ENCODE assay signal across 20 cellular contexts in genomic region chr20:40510622-40511021, GRCh38.
DNase-seq lines count a peak whose midpoint lies in the region; ATAC-seq and TF ChIP-seq lines count a peak whose summit lies in the region.
"Had no signal": no experiment of that assay in that cellular context is flagged by ENCODE, and none has a peak within 500 bp of the region (broad histone marks: within the 10 kb centered on the region; RNA-seq: fewer than 3 reads in every experiment).

No MANE protein-coding gene starts in this region.

- intact Hi-C loops in MCF 10A (cut with micrococcal nuclease) (loop anchor here (5.0 kb wide), 1 partner anchor 52 kb away; no protein-coding TSS in a partner anchor), mammary epithelial cell (cut with micrococcal nuclease) (no loop called here), breast epithelium (cut with DNase I; ENCODE audit: low total_unique reads) (no loop called here), vagina (cut with DNase I) (no loop called here), posterior vena cava (cut with DNase I) (loop anchor here in 1 of 2 donors (2.0 kb wide), 1 partner anchor 44 kb away; no protein-coding TSS in a partner anchor)

- no peaks in the 10 kb centered on the region for H4K20me1 ChIP-seq in mammary epithelial cell (ENCODE audit: insufficient read depth, low read length)

- H3K4me1 ChIP-seq in mammary epithelial cell (ENCODE audit: insufficient read depth, low read length), result peaks cover 25% of the 10 kb centered on the region
- peaks cover 3 to 5% of the 10 kb centered on the region in 2 donors for H3K4me1 ChIP-seq in breast epithelium
- peaks cover 33% of the 10 kb centered on the region for H3K4me1 ChIP-seq in vagina

- H3K4me3 ChIP-seq in mammary epithelial cell (replicated peaks in 1 of 3; ENCODE audit: insufficient read depth in 1 of 3, low read depth in 2 of 3, low read length in 3 of 3) (no peak overlapping the region), breast epithelium (no peak overlapping the region), vagina (no peak overlapping the region)
- H3K4me3 ChIP-seq: A549, GM12878, GM23338 had no signal

- no peaks in the 10 kb centered on the region for H3K79me2 ChIP-seq in mammary epithelial cell (ENCODE audit: insufficient read depth, low read length)

- H3K4me3 Mint-ChIP-seq in MCF 10A (ENCODE audit: unreplicated experiment) (no peak overlapping the region), nephron progenitor cell (no peak overlapping the region)
- H3K4me3 Mint-ChIP-seq: CD8-positive, alpha-beta T cell; GM23338; HFFc6 had no signal

- H3K36me3 ChIP-seq in mammary epithelial cell (ENCODE audit: insufficient read depth, low read length) (no peaks in the 10 kb centered on the region), breast epithelium (no peaks in the 10 kb centered on the region), vagina (no peaks in the 10 kb centered on the region)

- peak overlapping the region; percentile 82 for H3K27ac Mint-ChIP-seq in MCF 10A (ENCODE audit: low read depth, unreplicated experiment)
- peak overlapping the region; percentile 30 for H3K27ac Mint-ChIP-seq in nephron progenitor cell
- H3K27ac Mint-ChIP-seq: CD8-positive, alpha-beta T cell; GM23338; HFFc6 had no signal

- H2AFZ ChIP-seq in mammary epithelial cell (ENCODE audit: low read depth, low read length), result no peak overlapping the region

- WGBS in mammary epithelial cell (ENCODE audit: low coverage, missing lambda C conversion rate), result 100% methylated on average over 1 of the region's 3 CpGs

- H3K9ac ChIP-seq in mammary epithelial cell (ENCODE audit: insufficient read depth, low read length), result no peak overlapping the region

- TF ChIP-seq CTCF in MCF 10A (IDR thresholded peaks at IDR 0.05; ENCODE audit: unreplicated experiment) (no peak), mammary epithelial cell (conservative IDR thresholded peaks at IDR 0.05 in 1 of 2, IDR thresholded peaks at IDR 0.05 in 1 of 2; ENCODE audit: extremely low read depth in 1 of 2, insufficient read depth in 1 of 2, low read depth in 1 of 2, low read length in 2 of 2) (no peak), breast epithelium (IDR thresholded peaks at IDR 0.05) (no peak), nephron progenitor cell (IDR thresholded peaks at IDR 0.05) (no peak), vagina (IDR thresholded peaks at IDR 0.05) (no peak)

- no peaks in the 10 kb centered on the region for H3K27me3 Mint-ChIP-seq in MCF 10A (ENCODE audit: insufficient read depth, unreplicated experiment)
- H3K27me3 Mint-ChIP-seq in nephron progenitor cell (ENCODE audit: low read depth, poor library complexity), result peaks cover 12% of the 10 kb centered on the region

- H3K36me3 Mint-ChIP-seq in MCF 10A (ENCODE audit: insufficient read depth, unreplicated experiment), result no peaks in the 10 kb centered on the region
- H3K36me3 Mint-ChIP-seq in nephron progenitor cell (ENCODE audit: low read depth), result no peaks in the 10 kb centered on the region
- H3K36me3 Mint-ChIP-seq: CD8-positive, alpha-beta T cell had no signal

- H3K27ac ChIP-seq in mammary epithelial cell (ENCODE audit: insufficient read depth, low read depth, low read length) (no peak overlapping the region), breast epithelium (peak overlapping the region; percentile 57 to 78), vagina (peak overlapping the region; percentile 32)
- H3K27ac ChIP-seq: 22Rv1, A549 had no signal

- ATAC-seq in HG03565 (IDR thresholded peaks at IDR 0.05; ENCODE audit: unreplicated experiment), result no peak
- ATAC-seq: A549; CD8-positive, alpha-beta T cell; GM12878 had no signal

- no peak overlapping the region for H3K4me2 ChIP-seq in mammary epithelial cell (ENCODE audit: insufficient read depth, low read depth, low read length)
- H3K4me2 ChIP-seq: A549, GM23338 had no signal

- no peaks in the 10 kb centered on the region for H3K9me3 Mint-ChIP-seq in MCF 10A (ENCODE audit: unreplicated experiment)
- H3K9me3 Mint-ChIP-seq in nephron progenitor cell, result no peaks in the 10 kb centered on the region
- H3K9me3 Mint-ChIP-seq: CD8-positive, alpha-beta T cell; GM23338 had no signal

- CTCF ChIA-PET in MCF 10A (lab: Yijun Ruan, JAX) (interaction anchor here (0.6 to 1.2 kb wide), 3 partner anchors 15 to 1462 kb away, joined by 3 to 6 read pairs (median 3); no protein-coding TSS in a partner anchor), mammary epithelial cell (lab: Charles Lee; ENCODE audit: low non-redundant PET) (no interaction called here)

- DNase-seq in MCF 10A (ENCODE audit: unreplicated experiment), result no peak
- DNase-seq in mammary epithelial cell, result no peak
- no peak for DNase-seq in breast epithelium (ENCODE audit: low spot score in 2 of 2)
- no peak for DNase-seq in nephron progenitor cell
- DNase-seq in vagina (ENCODE audit: extremely low spot score in 2 of 2), result no peak
- DNase-seq in posterior vena cava (ENCODE audit: low spot score), result no peak
- no peak for DNase-seq in D341Med (ENCODE audit: low spot score)
- DNase-seq: AML-193; Calu3; CD8-positive, alpha-beta T cell; DMS 273 treated with DMSO at 0.1 percent for 48 hours; DMS53; DND-41; HCEC 1CT; HFFc6 had no signal

- in situ Hi-C loops in mammary epithelial cell (cut with MboI; ENCODE audit: low sequenced_read_pairs in 2 of 2), result no loop called here

- BruUV-seq in MCF 10A (replicated peaks; lab: Mats Ljungman, UMichigan) (no TSS peak), mammary epithelial cell (replicated peaks; lab: Mats Ljungman, UMichigan) (no TSS peak)

- H3K27me3 ChIP-seq in mammary epithelial cell (ENCODE audit: insufficient read depth, low read length) (no peaks in the 10 kb centered on the region), breast epithelium (no peaks in the 10 kb centered on the region), vagina (no peaks in the 10 kb centered on the region)

- no peaks in the 10 kb centered on the region for H3K9me3 ChIP-seq in mammary epithelial cell (replicated peaks; ENCODE audit: insufficient read depth, low read length)
- no peaks in the 10 kb centered on the region for H3K9me3 ChIP-seq in breast epithelium
- no peaks in the 10 kb centered on the region for H3K9me3 ChIP-seq in vagina
- H3K9me3 ChIP-seq: A549 had no signal

- no peak for TF ChIP-seq POLR2A in breast epithelium (IDR thresholded peaks at IDR 0.05)
- no peak for TF ChIP-seq POLR2A in vagina (IDR thresholded peaks at IDR 0.05)

- dilution Hi-C loops in mammary epithelial cell (cut with HindIII; ENCODE audit: low sequenced_read_pairs), result no loop called here

- peaks cover 47% of the 10 kb centered on the region for H3K4me1 Mint-ChIP-seq in MCF 10A (ENCODE audit: insufficient read depth, unreplicated experiment)
- H3K4me1 Mint-ChIP-seq in nephron progenitor cell, result no peaks in the 10 kb centered on the region
- H3K4me1 Mint-ChIP-seq: GM23338 had no signal

- POLR2A ChIA-PET in MCF 10A (lab: Yijun Ruan, JAX), result interaction anchor here (9.5 kb wide), 1 partner anchor 178 kb away, joined by 58 read pairs; the partner anchor contains the start of gene MAFB
